ENCODE assay signal across 8 cellular contexts in the genomic region with DNA sequence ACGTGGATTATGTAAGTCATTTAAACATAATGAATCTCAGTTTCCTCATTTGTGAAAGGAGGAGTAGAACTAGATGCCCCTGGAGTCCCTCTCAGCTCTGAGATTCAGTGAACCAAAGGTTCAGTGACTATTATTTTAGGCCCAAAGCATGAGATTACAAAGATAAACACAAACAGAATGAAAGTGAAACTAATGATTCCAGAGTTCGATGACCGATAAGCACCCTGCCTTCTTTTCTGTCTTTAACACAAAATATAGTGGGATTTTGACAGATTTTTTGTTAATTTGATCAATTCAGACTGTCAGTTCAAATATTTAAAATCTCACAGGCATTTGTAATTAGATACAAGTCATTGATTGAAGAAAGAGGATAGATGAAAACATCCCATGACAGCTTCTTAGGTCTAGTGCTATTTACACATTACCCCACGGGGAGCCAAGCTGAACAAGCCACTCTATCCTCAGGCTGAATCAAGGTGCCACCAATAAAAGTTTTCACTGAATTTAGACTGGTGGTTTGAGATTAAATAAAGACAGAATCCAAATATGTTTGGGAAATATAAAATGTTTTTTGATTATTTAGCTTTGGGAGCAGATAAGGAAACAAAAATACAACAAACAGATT.
A peak's percentile ranks its signal among the peaks of the same experiment; 100 is the strongest.
DNase-seq lines count a peak whose midpoint lies in the region; ATAC-seq and TF ChIP-seq lines count a peak whose summit lies in the region.

No MANE protein-coding gene starts in this region.

- ATAC-seq in Right ventricle myocardium superior (ENCODE audit: poor library complexity) (peak; percentile 48), HG02943 (IDR thresholded peaks at IDR 0.05; ENCODE audit: low read depth, unreplicated experiment) (peak; percentile 68), upper lobe of right lung (no peak)

- peaks cover 38% of the 10 kb centered on the region for H3K36me3 ChIP-seq in right atrium auricular region
- H3K36me3 ChIP-seq in upper lobe of right lung = peaks cover 21% of the 10 kb centered on the region

- no peak for DNase-seq in Right ventricle myocardium superior
- DNase-seq in right atrium auricular region (ENCODE audit: low spot score) = no peak
- peak; percentile 36 for DNase-seq in kidney glomerular epithelial cell (lab: John Stamatoyannopoulos, UW)
- DNase-seq in upper lobe of right lung = no peak
- DNase-seq in nucleus accumbens (lab: John Stamatoyannopoulos, UW) = no peak
- DNase-seq in A172 (ENCODE audit: low spot score) = no peak

- H3K27me3 ChIP-seq in right atrium auricular region = no peaks in the 10 kb centered on the region
- H3K27me3 ChIP-seq in upper lobe of right lung = no peaks in the 10 kb centered on the region

- intact Hi-C loops in Right ventricle myocardium superior (cut with DNase I) (no loop called here), upper lobe of right lung (cut with DNase I) (no loop called here)

- H3K9me3 ChIP-seq in right atrium auricular region = no peaks in the 10 kb centered on the region
- H3K9me3 ChIP-seq in upper lobe of right lung = no peaks in the 10 kb centered on the region

- TF ChIP-seq CTCF in right atrium auricular region (IDR thresholded peaks at IDR 0.05) = no peak
- no peak for TF ChIP-seq CTCF in WI38 (IDR thresholded peaks at IDR 0.05; ENCODE audit: low read depth, low read length)
- TF ChIP-seq CTCF in upper lobe of right lung (IDR thresholded peaks at IDR 0.05) = no peak

- no peak overlapping the region for H3K27ac ChIP-seq in right atrium auricular region
- peak overlapping the region; percentile 24 for H3K27ac ChIP-seq in upper lobe of right lung

- H3K4me3 ChIP-seq in right atrium auricular region = peak overlapping the region in 1 of 2 donors; percentile 32
- peak overlapping the region; percentile 47 for H3K4me3 ChIP-seq in WI38 (ENCODE audit: low read depth, low read length)
- H3K4me3 ChIP-seq in upper lobe of right lung = peak overlapping the region; percentile 41

- H3K4me1 ChIP-seq in right atrium auricular region (peaks cover 0 to 14% of the 10 kb centered on the region in 2 donors), upper lobe of right lung (peaks cover 25% of the 10 kb centered on the region)
